8 cellular contexts compared by ENCODE assay signal in genomic region chr1:26697441-26697977, GRCh38. TPM values are rescaled to one million over a fixed set of nuclear protein-coding genes. Genes with fewer than 3 reads are reported as not detected.
DNase-seq lines count a peak whose midpoint lies in the region; ATAC-seq, FAIRE-seq and TF ChIP-seq lines count a peak whose summit lies in the region.

No MANE protein-coding gene starts in this region.

- peaks cover 59% of the 10 kb centered on the region for H3K79me2 ChIP-seq in keratinocyte (ENCODE audit: control insufficient read depth, insufficient read depth, low read length)

- POLR2A ChIA-PET in activated CD8-positive, alpha-beta T cell treated with anti-CD3 and anti-CD28 coated beads for 36 hours (lab: Charles Lee), result interaction anchor here (0.6 to 15.4 kb wide), 24 partner anchors 9 to 1970 kb away, joined by 3 to 283 read pairs (median 4); partner anchors contain the start of gene PIGV

- TF ChIP-seq POLR2A in tibial nerve (IDR thresholded peaks at IDR 0.05), result no peak

- H3K4me1 Mint-ChIP-seq in activated CD8-positive, alpha-beta T cell treated with anti-CD3 and anti-CD28 coated beads for 36 hours (ENCODE audit: low read depth), result peaks cover 17% of the 10 kb centered on the region

- H3K4me3 ChIP-seq in keratinocyte (ENCODE audit: control insufficient read depth in 2 of 3, extremely low read depth in 1 of 3, insufficient read depth in 2 of 3, low read depth in 1 of 3, low read length in 3 of 3), result peak overlapping the region; percentile 67 to 77 (median 72)
- peak overlapping the region; percentile 80 to 95 (median 90) for H3K4me3 ChIP-seq in tibial nerve

- intact Hi-C loops in activated CD8-positive, alpha-beta T cell treated with anti-CD3 and anti-CD28 coated beads for 36 hours (cut with micrococcal nuclease), result no loop called here

- peaks cover 64% of the 10 kb centered on the region for H3K4me1 ChIP-seq in keratinocyte (ENCODE audit: control insufficient read depth, extremely low read depth, insufficient read depth, low read length)
- peaks cover 6 to 64% (median 61%) of the 10 kb centered on the region in 4 donors for H3K4me1 ChIP-seq in tibial nerve

- H3K9ac ChIP-seq in keratinocyte (ENCODE audit: control insufficient read depth, extremely low read depth, insufficient read depth, low read length), result peak overlapping the region; percentile 82

- H3K4me3 Mint-ChIP-seq in activated CD8-positive, alpha-beta T cell treated with anti-CD3 and anti-CD28 coated beads for 36 hours, result no peak overlapping the region

- dilution Hi-C loops in keratinocyte (cut with MboI; ENCODE audit: extremely low pct_ligation_motif_present, low sequenced_read_pairs), result no loop called here

- no peak for TF ChIP-seq EP300 in tibial nerve (IDR thresholded peaks at IDR 0.05)

- H3K27me3 ChIP-seq in keratinocyte (ENCODE audit: control insufficient read depth, extremely low read depth, insufficient read depth, low read length), result no peaks in the 10 kb centered on the region
- no peaks in the 10 kb centered on the region for H3K27me3 ChIP-seq in tibial nerve

- H4K20me1 ChIP-seq in keratinocyte (ENCODE audit: control insufficient read depth, extremely low read depth, insufficient read depth, low read length), result peaks cover 9% of the 10 kb centered on the region

- H3K27ac ChIP-seq in keratinocyte (ENCODE audit: control insufficient read depth, insufficient read depth, low read length) (peak overlapping the region; percentile 66), tibial nerve (peak overlapping the region; percentile 96 to 99 (median 97))

- H3K9me3 Mint-ChIP-seq in activated CD8-positive, alpha-beta T cell treated with anti-CD3 and anti-CD28 coated beads for 36 hours, result no peaks in the 10 kb centered on the region

- H2AFZ ChIP-seq in keratinocyte (ENCODE audit: control insufficient read depth, low read length), result no peak overlapping the region

- no peak for TF ChIP-seq CTCF in activated CD8-positive, alpha-beta T cell treated with anti-CD3 and anti-CD28 coated beads for 36 hours (IDR thresholded peaks at IDR 0.05)
- TF ChIP-seq CTCF in keratinocyte (optimal IDR thresholded peaks at IDR 0.05 in 1 of 3, IDR thresholded peaks at IDR 0.05 in 1 of 3, conservative IDR thresholded peaks at IDR 0.05 in 1 of 3; ENCODE audit: extremely low read depth in 1 of 3, insufficient read depth in 2 of 3, low read length in 3 of 3) (no peak), tibial nerve (IDR thresholded peaks at IDR 0.05) (no peak)

- WGBS in tibial nerve, 2 donors, result 0 to 1% methylated on average over 21 of the region's 28 CpGs

- no peaks in the 10 kb centered on the region for H3K9me1 ChIP-seq in keratinocyte (ENCODE audit: control insufficient read depth, extremely low read depth, insufficient read depth, low read length)

- H3K9me3 ChIP-seq in keratinocyte (ENCODE audit: control insufficient read depth, low read depth, low read length) (no peaks in the 10 kb centered on the region), tibial nerve (no peaks in the 10 kb centered on the region)

- H3K27me3 Mint-ChIP-seq in activated CD8-positive, alpha-beta T cell treated with anti-CD3 and anti-CD28 coated beads for 36 hours, result no peaks in the 10 kb centered on the region

- CTCF ChIA-PET in activated CD8-positive, alpha-beta T cell treated with anti-CD3 and anti-CD28 coated beads for 36 hours (lab: Charles Lee), result interaction anchor here (1.0 to 11.2 kb wide), 8 partner anchors 8 to 95 kb away, joined by 3 to 126 read pairs (median 8); partner anchors contain the start of gene PIGV

- H3K36me3 Mint-ChIP-seq in activated CD8-positive, alpha-beta T cell treated with anti-CD3 and anti-CD28 coated beads for 36 hours (ENCODE audit: low read depth), result peaks cover 5% of the 10 kb centered on the region

- no peak overlapping the region for H3K27ac Mint-ChIP-seq in activated CD8-positive, alpha-beta T cell treated with anti-CD3 and anti-CD28 coated beads for 36 hours

- DNase-seq in activated gamma-delta T cell treated with Interleukin-2 at 50 U/mL for 16 hours, result peak; percentile 22
- DNase-seq in activated gamma-delta T cell (lab: John Stamatoyannopoulos, UW), result no peak
- peak; percentile 40 for DNase-seq in activated CD8-positive, alpha-beta T cell treated with anti-CD3 and anti-CD28 coated beads for 36 hours
- DNase-seq in keratinocyte (ENCODE audit: low read depth, low spot score), result no peak
- no peak for DNase-seq in tibial nerve (ENCODE audit: low spot score in 2 of 2)

- H3K4me2 ChIP-seq in keratinocyte (ENCODE audit: control insufficient read depth, extremely low read depth, insufficient read depth, low read depth, low read length), result peak overlapping the region; percentile 82

- no peak for ATAC-seq in activated CD8-positive, alpha-beta T cell treated with anti-CD3 and anti-CD28 coated beads for 36 hours
- ATAC-seq in HG02973 (IDR thresholded peaks at IDR 0.05; ENCODE audit: unreplicated experiment) (no peak), GM21825 (IDR thresholded peaks at IDR 0.05; ENCODE audit: unreplicated experiment) (no peak), HG03025 (IDR thresholded peaks at IDR 0.05; ENCODE audit: low FRiP score, unreplicated experiment) (no peak)

- no peak for FAIRE-seq in keratinocyte (lab: Jason Lieb, UNC)

- H3K36me3 ChIP-seq in keratinocyte (ENCODE audit: control insufficient read depth in 2 of 2, extremely low read depth in 1 of 2, insufficient read depth in 2 of 2, low read length in 2 of 2) (no peaks in the 10 kb centered on the region), tibial nerve (no peaks in the 10 kb centered on the region)

RNA-seq across cellular contexts. Expression of gene ARID1A, which starts 1.7 kb away (rescaled TPM):
- total RNA-seq in activated CD8-positive, alpha-beta T cell treated with anti-CD3 and anti-CD28 coated beads for 36 hours, result 10 to 100 TPM; 82.4 to 84.9 TPM
- 5.9 to 20.6 TPM (median 10.2 TPM) in 3 replicates for polyA plus RNA-seq in keratinocyte
- 12.6 TPM for polyA plus RNA-seq in keratinocyte (2011; ENCODE audit: low read depth)
- polyA plus RNA-seq in keratinocyte (2011; cell fraction: cytosol; rRNA removed), result 12.5 and 15.3 TPM in 2 replicates
- polyA plus RNA-seq in keratinocyte (2011; cell fraction: nucleus; rRNA removed), result 70.1 and 73.8 TPM in 2 replicates
- 20.3 and 29.5 TPM in 2 replicates for polyA plus RNA-seq in keratinocyte (2012; ENCODE audit: low replicate concordance)
- 15.6 to 74.1 TPM (median 41.4 TPM) in 3 replicates for polyA minus RNA-seq in keratinocyte
- polyA minus RNA-seq in keratinocyte (2011; cell fraction: cytosol; rRNA and poly(A)+ RNA removed), result 20.3 TPM
- 47.3 and 69.0 TPM in 2 replicates for polyA minus RNA-seq in keratinocyte (2011; cell fraction: nucleus; rRNA and poly(A)+ RNA removed)
- 10 to 100 TPM; 49.6 to 90.0 (median 54.3) TPM for total RNA-seq in tibial nerve

Comparison
In these comparisons a context has a peak if more than half of its experiments do, and no peak if none do; other contexts are left out.
1. DNase-seq: peak in activated gamma-delta T cell treated with Interleukin-2 at 50 U/mL for 16 hours (single experiment) and activated CD8-positive, alpha-beta T cell treated with anti-CD3 and anti-CD28 coated beads for 36 hours (single experiment); none in activated gamma-delta T cell (single experiment), keratinocyte (single experiment) and tibial nerve (0 of 2).